Comparison of ENCODE assay signal across 1 cellular context in genomic region chr6:24574809-24575208, GRCh38.
TF ChIP-seq lines count a peak whose summit lies in the region.

No MANE protein-coding gene starts in this region.

TF ChIP-seq in GM12878, 131 proteins besides CTCF, POLR2A, EP300 and RAD21 (continued from another document):
- TF ChIP-seq ZBTB4 (CRISPR knock-in tag; IDR thresholded peaks at IDR 0.05) (no peak), FOXM1 (IDR thresholded peaks at IDR 0.05; ENCODE audit: low read depth, low read length) (no peak), RB1 (IDR thresholded peaks at IDR 0.05; ENCODE audit: borderline replicate concordance) (no peak), MAX (IDR thresholded peaks at IDR 0.05; ENCODE audit: low read depth, low read length) (peak; percentile 66), IKZF1 (conservative IDR thresholded peaks at IDR 0.05) (peak; percentile 63; the same call in 1 of the 2 replicates), E2F8 (IDR thresholded peaks at IDR 0.05; ENCODE audit: low read depth, partially characterized antibody) (no peak), NR2C1 (IDR thresholded peaks at IDR 0.05) (no peak), ZNF24 (IDR thresholded peaks at IDR 0.05) (no peak), EZH2 (IDR thresholded peaks at IDR 0.05; ENCODE audit: borderline replicate concordance, control insufficient read depth, low read depth, low read length) (no peak), TAF1 (IDR thresholded peaks at IDR 0.05; ENCODE audit: borderline replicate concordance, low read depth, low read length) (no peak), YBX1 (IDR thresholded peaks at IDR 0.05) (no peak), YY1 (IDR thresholded peaks at IDR 0.05; ENCODE audit: low read depth, low read length) (no peak), CHD2 (IDR thresholded peaks at IDR 0.05; ENCODE audit: borderline replicate concordance, low read depth, low read length) (no peak), FOXK2 (IDR thresholded peaks at IDR 0.05) (no peak), DPF2 (IDR thresholded peaks at IDR 0.05) (peak; percentile 53; the same call in 1 of the 2 replicates), IRF5 (IDR thresholded peaks at IDR 0.05; ENCODE audit: borderline replicate concordance) (no peak), CBFB (IDR thresholded peaks at IDR 0.05; ENCODE audit: low read depth) (no peak), NRF1 (conservative IDR thresholded peaks at IDR 0.05; ENCODE audit: low read depth, low read length) (no peak), SMAD1 (IDR thresholded peaks at IDR 0.05; ENCODE audit: low read depth, partially characterized antibody) (no peak), IRF4 (IDR thresholded peaks at IDR 0.05; ENCODE audit: low read depth, low read length) (peak; percentile 79), IRF3 (IDR thresholded peaks at IDR 0.05) (no peak), BCL11A (IDR thresholded peaks at IDR 0.05; ENCODE audit: low read depth, low read length) (0 out of 2 replicates have a peak, but pooled peaks have one; percentile 17), ZBTB40 (IDR thresholded peaks at IDR 0.05; ENCODE audit: borderline replicate concordance) (no peak), SPI1 (IDR thresholded peaks at IDR 0.05; ENCODE audit: borderline replicate concordance, insufficient read depth, low read depth, low read length) (peak; percentile 98), TCF7 (IDR thresholded peaks at IDR 0.05; ENCODE audit: borderline replicate concordance) (no peak), WRNIP1 (IDR thresholded peaks at IDR 0.05; ENCODE audit: borderline replicate concordance, low read depth, low read length) (no peak), KDM1A (IDR thresholded peaks at IDR 0.05; ENCODE audit: borderline replicate concordance) (no peak), MTA2 (IDR thresholded peaks at IDR 0.05; ENCODE audit: low read depth) (0 out of 2 replicates have a peak, but pooled peaks have one; percentile 28), BHLHE40 (IDR thresholded peaks at IDR 0.05; ENCODE audit: borderline replicate concordance in 1 of 2, low read depth in 2 of 2, low read length in 1 of 2) (0 out of 4 replicates have a peak, but pooled peaks of 1 of the 2 experiments have one; percentile 12), RELB (IDR thresholded peaks at IDR 0.05; ENCODE audit: low read depth) (peak; percentile 49), RUNX3 (IDR thresholded peaks at IDR 0.05; ENCODE audit: low read length) (peak; percentile 50), EED (IDR thresholded peaks at IDR 0.05; ENCODE audit: low read depth) (peak; percentile 31; the same call in 1 of the 2 replicates)
